Comparison of ENCODE assay signal across 25 cellular contexts in genomic region chr1:51100264-51100880, GRCh38. TPM values are rescaled to one million over a fixed set of nuclear protein-coding genes. Genes with fewer than 3 reads are reported as not detected.
A peak's percentile ranks its signal among the peaks of the same experiment; 100 is the strongest.
DNase-seq lines count a peak whose midpoint lies in the region; ATAC-seq, FAIRE-seq and TF ChIP-seq lines count a peak whose summit lies in the region.
"Had no signal": no experiment of that assay in that cellular context is flagged by ENCODE, and none has a peak within 500 bp of the region (broad histone marks: within the 10 kb centered on the region; RNA-seq: fewer than 3 reads in every experiment).

No MANE protein-coding gene starts in this region.

- H3K4me1 ChIP-seq in parathyroid adenoma, result no peaks in the 10 kb centered on the region
- H3K4me1 ChIP-seq in HepG2 (ENCODE audit: insufficient read depth, low read length), result no peaks in the 10 kb centered on the region
- H3K4me1 ChIP-seq: Caco-2, foreskin keratinocyte, SJSA1 had no signal

- H3K27ac ChIP-seq in parathyroid adenoma, result no peak overlapping the region
- H3K27ac ChIP-seq in HepG2 (ENCODE audit: extremely low read length, insufficient read depth, low read length), result no peak overlapping the region
- H3K27ac ChIP-seq: foreskin keratinocyte, SJSA1 had no signal

- CTCF ChIA-PET in HepG2 (lab: Yijun Ruan, JAX; ENCODE audit: low intra/inter-chr PET ratio, low total read pairs), result no interaction called here

- FAIRE-seq in H54 (lab: Jason Lieb, UNC), result peak; percentile 11
- FAIRE-seq in HepG2 (lab: Jason Lieb, UNC), result no peak
- FAIRE-seq: colon, H1 had no signal

- ATAC-seq in GM18519 (IDR thresholded peaks at IDR 0.05; ENCODE audit: low FRiP score, unreplicated experiment) (peak; percentile 73), HG03521 (IDR thresholded peaks at IDR 0.05; ENCODE audit: unreplicated experiment) (peak; percentile 56), HepG2 (no peak)
- ATAC-seq: activated CD4-positive, CD25-positive, alpha-beta regulatory T cell treated with anti-CD3 and anti-CD28 coated beads, Interleukin-2, amount 50 U/mL, for 24 hours; foreskin keratinocyte; left cardiac atrium had no signal

- H3K9me3 ChIP-seq in parathyroid adenoma (ENCODE audit: control insufficient read depth, low read length), result no peaks in the 10 kb centered on the region
- no peaks in the 10 kb centered on the region for H3K9me3 ChIP-seq in HepG2 (ENCODE audit: low read length)
- H3K9me3 ChIP-seq: Caco-2, SJSA1 had no signal

- no TSS peak for BruUV-seq in HepG2 (replicated peaks; lab: Mats Ljungman, UMichigan)

- no peak overlapping the region for H3K4me2 ChIP-seq in parathyroid adenoma (ENCODE audit: low read length)
- no peak overlapping the region for H3K4me2 ChIP-seq in HepG2 (ENCODE audit: low read depth, low read length)
- H3K4me2 ChIP-seq: smooth muscle cell had no signal

- H2AFZ ChIP-seq in parathyroid adenoma (peak overlapping the region; percentile 33), HepG2 (ENCODE audit: low read length) (no peak overlapping the region)

- TF ChIP-seq RAD21 in HepG2 (CRISPR knock-in tag; IDR thresholded peaks at IDR 0.05), result no peak

- in situ Hi-C loops in HepG2 (cut with HindIII; ENCODE audit: extremely low pct_ligation_motif_present, low pct_unique_long_range_greater_than_20kb), result no loop called here

- H4K20me1 ChIP-seq in HepG2 (ENCODE audit: insufficient read depth, low read length), result no peaks in the 10 kb centered on the region

- TF ChIP-seq EP300 in HepG2 (IDR thresholded peaks at IDR 0.05; ENCODE audit: low read depth in 2 of 2, low read length in 2 of 2) (no peak), HepG2 (CRISPR knock-in tag; IDR thresholded peaks at IDR 0.05; ENCODE audit: borderline replicate concordance) (no peak)

- no peak overlapping the region for H3K4me3 ChIP-seq in parathyroid adenoma (ENCODE audit: low read depth, low read length)
- no peak overlapping the region for H3K4me3 ChIP-seq in HepG2 (replicated peaks in 1 of 3; ENCODE audit: insufficient read depth in 1 of 3, low read depth in 2 of 3, low read length in 3 of 3)
- H3K4me3 ChIP-seq: SJSA1, smooth muscle cell had no signal

- H3K9ac ChIP-seq in parathyroid adenoma (no peak overlapping the region), HepG2 (ENCODE audit: insufficient read depth, low read depth, low read length) (no peak overlapping the region)

- 45% methylated on average over 3 of the region's 3 CpGs for whole genome bisulfite sequencing in HepG2 (ENCODE audit: low lambda C conversion rate)

- H3K36me3 ChIP-seq in parathyroid adenoma (ENCODE audit: control insufficient read depth, insufficient read depth, low read length), result no peaks in the 10 kb centered on the region
- H3K36me3 ChIP-seq in HepG2 (replicated peaks in 1 of 2; ENCODE audit: control insufficient read depth in 1 of 2, insufficient read depth in 2 of 2, low read length in 2 of 2), result no peaks in the 10 kb centered on the region
- H3K36me3 ChIP-seq: SJSA1 had no signal

- POLR2A ChIA-PET in HepG2 (lab: Yijun Ruan, JAX), result no interaction called here

- TF ChIP-seq POLR2A in H54 (IDR thresholded peaks at IDR 0.05; ENCODE audit: low read depth, low read length) (no peak), HepG2 (IDR thresholded peaks at IDR 0.05; ENCODE audit: insufficient read depth in 1 of 2, low read depth in 2 of 2, low read length in 2 of 2) (no peak)

- no peak for TF ChIP-seq CTCF in parathyroid adenoma (IDR thresholded peaks at IDR 0.05)
- TF ChIP-seq CTCF in HepG2 (CRISPR knock-in tag; IDR thresholded peaks at IDR 0.05), result no peak

- DNase-seq in H54 (ENCODE audit: insufficient read length, low spot score) (no peak), hippocampal formation (lab: John Stamatoyannopoulos, UW) (no peak), HepG2 (ENCODE audit: low spot score) (no peak), SIG-M5 treated with dmso at 0.1 percent for 504 hours (lab: John Stamatoyannopoulos, UW; ENCODE audit: unreplicated experiment) (no peak), cerebellum (ENCODE audit: low spot score) (no peak)
- DNase-seq: activated naive CD4-positive, alpha-beta T cell; Caco-2; EL; foreskin keratinocyte; left cardiac atrium; NCI-H526; T-helper 9 cell had no signal

- H3K79me2 ChIP-seq in parathyroid adenoma, result no peaks in the 10 kb centered on the region
- no peaks in the 10 kb centered on the region for H3K79me2 ChIP-seq in HepG2 (ENCODE audit: insufficient read depth, low read length)

- H3K27me3 ChIP-seq in parathyroid adenoma (ENCODE audit: control insufficient read depth, insufficient read depth, low read length) (no peaks in the 10 kb centered on the region), HepG2 (ENCODE audit: control insufficient read depth in 1 of 2, insufficient read depth in 2 of 2, low read length in 2 of 2) (no peaks in the 10 kb centered on the region)
- H3K27me3 ChIP-seq: foreskin keratinocyte, SJSA1 had no signal

- intact Hi-C loops in HepG2 (cut with micrococcal nuclease; ENCODE audit: unreplicated experiment), result no loop called here

TF ChIP-seq in HepG2, 621 proteins besides CTCF, POLR2A, EP300 and RAD21:
- no peak for TF ChIP-seq DR1 (CRISPR knock-in tag; IDR thresholded peaks at IDR 0.05)
- TF ChIP-seq ZNF232 (CRISPR knock-in tag; IDR thresholded peaks at IDR 0.05; ENCODE audit: borderline replicate concordance), result no peak
- no peak for TF ChIP-seq ZNF3 (CRISPR knock-in tag; IDR thresholded peaks at IDR 0.05)
- no peak for TF ChIP-seq ZNF614 (CRISPR knock-in tag; IDR thresholded peaks at IDR 0.05; ENCODE audit: borderline replicate concordance)
- TF ChIP-seq IKZF5 (CRISPR knock-in tag; IDR thresholded peaks at IDR 0.05), result no peak
- no peak for TF ChIP-seq ZBTB39 (CRISPR knock-in tag; IDR thresholded peaks at IDR 0.05)
- no peak for TF ChIP-seq MLLT10 (CRISPR knock-in tag; IDR thresholded peaks at IDR 0.05)
- no peak for TF ChIP-seq TRIM22 (IDR thresholded peaks at IDR 0.05)
- no peak for TF ChIP-seq PLRG1 (conservative IDR thresholded peaks at IDR 0.05)

RNA-seq across cellular contexts. Expression of gene C1orf185, which starts 1.7 kb away (rescaled TPM):
- not detected in 2 replicates for total RNA-seq in HepG2 (2016; rRNA removed; fragmentation: Illumina TruSeq; extraction: Trizol)
- not detected in 2 replicates for total RNA-seq in HepG2 (2016; cell fraction: cytosol; rRNA removed; fragmentation: Illumina TruSeq; extraction: Trizol; ENCODE audit: low read depth)
- not detected in 2 replicates for total RNA-seq in HepG2 (2016; cell fraction: insoluble cytoplasmic fraction; rRNA removed; fragmentation: Illumina TruSeq; extraction: Trizol)
- total RNA-seq in HepG2 (2016; cell fraction: membrane; rRNA removed; fragmentation: Illumina TruSeq; extraction: Trizol), result not detected in 2 replicates
- not detected in 2 replicates for total RNA-seq in HepG2 (2016; cell fraction: nucleus; rRNA removed; fragmentation: Illumina TruSeq; extraction: Trizol)
- not detected in 2 replicates for polyA plus RNA-seq in HepG2 (2011; rRNA removed)
- not detected in 2 replicates for polyA plus RNA-seq in HepG2 (2011; cell fraction: cytosol; rRNA removed)
- polyA plus RNA-seq in HepG2 (2011; cell fraction: nucleus; rRNA removed), result not detected in 2 replicates
- polyA plus RNA-seq in HepG2 (2012), result not detected in 2 replicates
- not detected in 2 replicates for polyA plus RNA-seq in HepG2 (2016; cell fraction: cytosol; fragmentation: Illumina TruSeq; extraction: Trizol; ENCODE audit: low read depth)
- not detected in 2 replicates for polyA plus RNA-seq in HepG2 (2016; cell fraction: insoluble cytoplasmic fraction; fragmentation: Illumina TruSeq; extraction: Trizol; ENCODE audit: low read depth)
- not detected in 2 replicates for polyA plus RNA-seq in HepG2 (2016; cell fraction: membrane; fragmentation: Illumina TruSeq; extraction: Trizol; ENCODE audit: low read depth)
- not detected in 2 replicates for polyA plus RNA-seq in HepG2 (2016; cell fraction: nucleus; fragmentation: Illumina TruSeq; extraction: Trizol; ENCODE audit: insufficient read depth, low read depth)
- not detected in 2 replicates for polyA minus RNA-seq in HepG2 (2011; rRNA and poly(A)+ RNA removed; ENCODE audit: low replicate concordance)
- polyA minus RNA-seq in HepG2 (2011; cell fraction: cytosol; rRNA and poly(A)+ RNA removed), result not detected in 2 replicates
- polyA minus RNA-seq in HepG2 (2011; cell fraction: nucleus; rRNA and poly(A)+ RNA removed), result not detected in 2 replicates
- not detected for total RNA-seq in cerebellum
- total RNA-seq: Caco-2, foreskin keratinocyte, H1, left cardiac atrium, mesenteric fat pad, OCI-LY7, progenitor cell of endocrine pancreas, SJSA1, smooth muscle cell had no signal
- polyA plus RNA-seq: foreskin keratinocyte, H1, IgD-negative memory B cell, smooth muscle cell, thymus had no signal
